7 cellular contexts compared by ENCODE assay signal in the genomic region with DNA sequence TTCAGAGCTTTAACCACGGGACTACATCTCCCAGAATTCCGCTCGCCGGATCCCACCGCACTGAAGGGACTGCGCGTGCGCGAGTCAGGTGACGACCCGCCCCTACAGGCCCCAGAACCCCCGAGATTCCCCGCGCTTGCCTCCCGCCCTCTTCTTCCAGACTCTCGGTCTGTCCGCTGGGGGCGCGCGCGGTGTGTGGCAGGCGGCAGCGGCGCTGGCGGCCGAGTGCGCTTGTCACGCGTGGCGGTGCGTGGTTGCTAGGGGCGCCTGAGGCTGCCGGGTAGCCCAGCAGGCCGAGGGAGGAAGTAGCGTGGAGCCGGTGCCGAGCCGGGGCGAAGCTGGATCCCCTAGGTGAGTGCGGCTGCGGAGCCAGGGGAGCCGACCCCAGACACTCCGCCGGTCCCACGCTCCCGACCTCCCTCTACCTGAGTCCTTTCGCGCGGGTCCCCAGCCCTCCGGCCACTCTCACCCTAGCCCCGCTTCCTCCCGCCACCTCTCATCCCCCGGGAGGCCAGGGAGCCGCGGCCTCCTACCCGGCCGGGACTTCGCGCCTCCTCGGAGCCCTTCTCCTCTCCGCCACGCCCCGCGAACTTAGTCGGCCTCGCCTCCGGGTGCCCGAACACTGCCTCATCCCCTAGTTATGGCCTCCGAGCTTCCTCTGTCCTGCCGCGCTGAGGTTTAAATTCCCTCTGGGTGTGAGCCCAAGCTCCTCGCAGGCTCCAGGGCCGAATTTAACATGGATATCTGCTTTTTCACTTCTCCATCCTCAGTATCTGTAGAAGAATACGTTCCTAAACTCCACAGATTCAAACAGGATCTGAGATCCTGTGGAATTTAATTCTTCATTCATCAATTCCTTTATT.
DNase-seq lines count a peak whose midpoint lies in the region; ATAC-seq and TF ChIP-seq lines count a peak whose summit lies in the region.

A gene with protein sequence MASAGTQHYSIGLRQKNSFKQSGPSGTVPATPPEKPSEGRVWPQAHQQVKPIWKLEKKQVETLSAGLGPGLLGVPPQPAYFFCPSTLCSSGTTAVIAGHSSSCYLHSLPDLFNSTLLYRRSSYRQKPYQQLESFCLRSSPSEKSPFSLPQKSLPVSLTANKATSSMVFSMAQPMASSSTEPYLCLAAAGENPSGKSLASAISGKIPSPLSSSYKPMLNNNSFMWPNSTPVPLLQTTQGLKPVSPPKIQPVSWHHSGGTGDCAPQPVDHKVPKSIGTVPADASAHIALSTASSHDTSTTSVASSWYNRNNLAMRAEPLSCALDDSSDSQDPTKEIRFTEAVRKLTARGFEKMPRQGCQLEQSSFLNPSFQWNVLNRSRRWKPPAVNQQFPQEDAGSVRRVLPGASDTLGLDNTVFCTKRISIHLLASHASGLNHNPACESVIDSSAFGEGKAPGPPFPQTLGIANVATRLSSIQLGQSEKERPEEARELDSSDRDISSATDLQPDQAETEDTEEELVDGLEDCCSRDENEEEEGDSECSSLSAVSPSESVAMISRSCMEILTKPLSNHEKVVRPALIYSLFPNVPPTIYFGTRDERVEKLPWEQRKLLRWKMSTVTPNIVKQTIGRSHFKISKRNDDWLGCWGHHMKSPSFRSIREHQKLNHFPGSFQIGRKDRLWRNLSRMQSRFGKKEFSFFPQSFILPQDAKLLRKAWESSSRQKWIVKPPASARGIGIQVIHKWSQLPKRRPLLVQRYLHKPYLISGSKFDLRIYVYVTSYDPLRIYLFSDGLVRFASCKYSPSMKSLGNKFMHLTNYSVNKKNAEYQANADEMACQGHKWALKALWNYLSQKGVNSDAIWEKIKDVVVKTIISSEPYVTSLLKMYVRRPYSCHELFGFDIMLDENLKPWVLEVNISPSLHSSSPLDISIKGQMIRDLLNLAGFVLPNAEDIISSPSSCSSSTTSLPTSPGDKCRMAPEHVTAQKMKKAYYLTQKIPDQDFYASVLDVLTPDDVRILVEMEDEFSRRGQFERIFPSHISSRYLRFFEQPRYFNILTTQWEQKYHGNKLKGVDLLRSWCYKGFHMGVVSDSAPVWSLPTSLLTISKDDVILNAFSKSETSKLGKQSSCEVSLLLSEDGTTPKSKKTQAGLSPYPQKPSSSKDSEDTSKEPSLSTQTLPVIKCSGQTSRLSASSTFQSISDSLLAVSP (plus strand): TSS at position 149 of the 863 bp plus-strand sequence. CDS start 26,842 bp downstream, outside the sequence.

- peak; percentile 90 for ATAC-seq in GM18511 (IDR thresholded peaks at IDR 0.05; ENCODE audit: unreplicated experiment)
- peak; percentile 86 for ATAC-seq in HG03039 (IDR thresholded peaks at IDR 0.05; ENCODE audit: unreplicated experiment)

- peak; percentile 65 for TF ChIP-seq CTCF in retinal pigment epithelial cell (conservative IDR thresholded peaks at IDR 0.05; ENCODE audit: low read depth, low read length)

- DNase-seq in NCI-H2081 (lab: John Stamatoyannopoulos, UW) (peak; percentile 94 to 96), T1000 (lab: John Stamatoyannopoulos, UW) (peak; percentile 94), astrocyte of the hippocampus (ENCODE audit: low read depth, low spot score) (peak; percentile 99), hippocampal formation (lab: John Stamatoyannopoulos, UW) (peak; percentile 97), retinal pigment epithelial cell (ENCODE audit: low read depth) (peak; percentile 71)

- peak within 1 kb of the TSS; percentile 88 for H3K4me3 ChIP-seq in retinal pigment epithelial cell (ENCODE audit: low read length)

Comparison
In these comparisons a context has a peak if more than half of its experiments do, and no peak if none do; other contexts are left out.
1. Peak in every context shown above with its lines: DNase-seq, ATAC-seq and H3K4me3 ChIP-seq.